9 cellular contexts compared by ENCODE assay signal in the genomic region with DNA sequence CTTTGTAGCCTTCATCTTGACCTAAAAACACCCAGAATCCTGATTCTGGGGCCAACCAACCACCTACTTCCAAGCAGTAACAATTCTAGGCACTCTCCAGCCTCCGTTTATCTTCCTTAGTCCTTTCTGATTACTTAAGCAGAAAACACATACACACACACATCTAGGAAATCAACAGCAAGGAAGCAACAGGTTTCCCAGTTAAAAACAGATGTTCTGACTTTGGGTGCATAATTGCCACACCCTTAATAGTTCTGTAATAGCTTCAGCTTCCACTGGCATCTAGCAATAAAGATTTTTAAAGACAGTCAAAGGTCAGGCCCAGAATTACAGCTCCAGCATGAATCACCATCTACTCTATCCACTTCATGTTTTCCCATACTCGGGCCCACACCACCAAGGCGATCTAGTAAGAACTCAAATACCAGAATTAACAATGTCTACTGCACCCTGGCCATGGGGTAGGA. TPM values are rescaled to one million over a fixed set of nuclear protein-coding genes. Genes with fewer than 3 reads are reported as not detected.
DNase-seq lines count a peak whose midpoint lies in the region; ATAC-seq and TF ChIP-seq lines count a peak whose summit lies in the region.
"Had no signal": no experiment of that assay in that cellular context is flagged by ENCODE, and none has a peak within 500 bp of the region (broad histone marks: within the 10 kb centered on the region; RNA-seq: fewer than 3 reads in every experiment).

No MANE protein-coding gene starts in this region.

- intact Hi-C loops in adrenal gland (cut with DNase I): no loop called here
- intact Hi-C loops in mucosa of descending colon (cut with DNase I, micrococcal nuclease): no loop called here

- TF ChIP-seq POLR2A in adrenal gland (IDR thresholded peaks at IDR 0.05): no peak

- H3K27ac ChIP-seq in HEK293 (ENCODE audit: extremely low read depth, low read depth, low read length) (0 out of 2 replicates have a peak overlapping the region, but pooled peaks have one; percentile 21), adrenal gland (peak overlapping the region; percentile 12 to 94 (median 46))

- WGBS in adrenal gland, 4 donors: 33 to 48% (median 41%) methylated on average over 3 of the region's 3 CpGs

- CTCF ChIA-PET in HEK293 (lab: Yijun Ruan, JAX): no interaction called here

- H3K4me3 ChIP-seq in HEK293 (ENCODE audit: low read depth, low read length) (no peak overlapping the region), adrenal gland (no peak overlapping the region), mucosa of descending colon (no peak overlapping the region)

- no peaks in the 10 kb centered on the region for H3K27me3 ChIP-seq in adrenal gland

- TF ChIP-seq CTCF in HEK293 (tag by site-specific recombination; IDR thresholded peaks at IDR 0.05) (no peak), adrenal gland (IDR thresholded peaks at IDR 0.05) (no peak), mucosa of descending colon (IDR thresholded peaks at IDR 0.05) (no peak)

- POLR2A ChIA-PET in HEK293 (lab: Yijun Ruan, JAX): no interaction called here

- ATAC-seq in mucosa of descending colon: peak; percentile 81
- ATAC-seq in GM19324 (IDR thresholded peaks at IDR 0.05; ENCODE audit: low FRiP score, unreplicated experiment): no peak
- no peak for ATAC-seq in HG03520 (IDR thresholded peaks at IDR 0.05; ENCODE audit: unreplicated experiment)

- H3K4me1 ChIP-seq in HEK293 (ENCODE audit: control insufficient read depth, insufficient read depth, low read length): peaks cover 20% of the 10 kb centered on the region
- H3K4me1 ChIP-seq in adrenal gland (replicated peaks in 1 of 2): peaks cover 23 to 52% of the 10 kb centered on the region in 2 donors
- peaks cover 50% of the 10 kb centered on the region for H3K4me1 ChIP-seq in mucosa of descending colon (ENCODE audit: low read depth)

- peak; percentile 73 for DNase-seq in AG08396 (ENCODE audit: low spot score)
- DNase-seq in adrenal gland: peak in 4 of 7 donors; percentile 35 to 50 (median 46)
- DNase-seq in mucosa of descending colon: peak in 1 of 3 donors; percentile 66
- DNase-seq in T1000 (lab: John Stamatoyannopoulos, UW): no peak
- DNase-seq in islet precursor cell: no peak
- DNase-seq: kidney had no signal

- H3K9me3 ChIP-seq in HEK293 (ENCODE audit: control insufficient read depth, insufficient read depth, low read depth, low read length) (no peaks in the 10 kb centered on the region), adrenal gland (replicated peaks in 1 of 3) (no peaks in the 10 kb centered on the region), mucosa of descending colon (no peaks in the 10 kb centered on the region)

- peaks cover 0 to 15% of the 10 kb centered on the region in 2 experiments; a peak in 2 of 3 replicates for H3K36me3 ChIP-seq in HEK293 (ENCODE audit: control insufficient read depth in 2 of 2, insufficient read depth in 1 of 2, low read length in 2 of 2)
- H3K36me3 ChIP-seq in adrenal gland (replicated peaks in 1 of 2): no peaks in the 10 kb centered on the region
- no peaks in the 10 kb centered on the region for H3K36me3 ChIP-seq in mucosa of descending colon (ENCODE audit: low read depth)

TF ChIP-seq in HEK293, 187 proteins besides CTCF, POLR2A, EP300 and RAD21 (continues in another document):
- TF ChIP-seq ZNF138 (tag by site-specific recombination; IDR thresholded peaks at IDR 0.05; ENCODE audit: borderline replicate concordance) (no peak), KLF1 (tag by site-specific recombination; IDR thresholded peaks at IDR 0.05) (peak; percentile 56; the same call in 1 of the 2 replicates), ZNF585B (tag by site-specific recombination; IDR thresholded peaks at IDR 0.05) (no peak), SCRT2 (tag by site-specific recombination; IDR thresholded peaks at IDR 0.05) (peak; percentile 88), SP7 (tag by site-specific recombination; IDR thresholded peaks at IDR 0.05) (peak; percentile 71; the same call in 1 of the 2 replicates), ZXDB (tag by site-specific recombination; IDR thresholded peaks at IDR 0.05) (peak; percentile 30; the same call in 1 of the 2 replicates), ZNF24 (tag by site-specific recombination; IDR thresholded peaks at IDR 0.05) (no peak), ZNF341 (tag by site-specific recombination; IDR thresholded peaks at IDR 0.05; ENCODE audit: low read depth) (no peak), IKZF3 (tag by site-specific recombination; IDR thresholded peaks at IDR 0.05) (0 out of 2 replicates have a peak, but pooled peaks have one; percentile 18), ZNF157 (tag by site-specific recombination; IDR thresholded peaks at IDR 0.05) (no peak), ZEB2 (tag by site-specific recombination; IDR thresholded peaks at IDR 0.05) (peak; percentile 55; the same call in 1 of the 2 replicates), ZFP69B (tag by site-specific recombination; IDR thresholded peaks at IDR 0.05) (0 out of 2 replicates have a peak, but pooled peaks have one; percentile 58), ZNF10 (tag by site-specific recombination; IDR thresholded peaks at IDR 0.05) (no peak), ZNF169 (tag by site-specific recombination; IDR thresholded peaks at IDR 0.05) (no peak), KLF16 (tag by site-specific recombination; IDR thresholded peaks at IDR 0.05) (peak; percentile 45; the same call in 1 of the 2 replicates), SCRT1 (tag by site-specific recombination; IDR thresholded peaks at IDR 0.05; ENCODE audit: borderline replicate concordance) (peak; percentile 97)
- TF ChIP-seq, protein P1, sequence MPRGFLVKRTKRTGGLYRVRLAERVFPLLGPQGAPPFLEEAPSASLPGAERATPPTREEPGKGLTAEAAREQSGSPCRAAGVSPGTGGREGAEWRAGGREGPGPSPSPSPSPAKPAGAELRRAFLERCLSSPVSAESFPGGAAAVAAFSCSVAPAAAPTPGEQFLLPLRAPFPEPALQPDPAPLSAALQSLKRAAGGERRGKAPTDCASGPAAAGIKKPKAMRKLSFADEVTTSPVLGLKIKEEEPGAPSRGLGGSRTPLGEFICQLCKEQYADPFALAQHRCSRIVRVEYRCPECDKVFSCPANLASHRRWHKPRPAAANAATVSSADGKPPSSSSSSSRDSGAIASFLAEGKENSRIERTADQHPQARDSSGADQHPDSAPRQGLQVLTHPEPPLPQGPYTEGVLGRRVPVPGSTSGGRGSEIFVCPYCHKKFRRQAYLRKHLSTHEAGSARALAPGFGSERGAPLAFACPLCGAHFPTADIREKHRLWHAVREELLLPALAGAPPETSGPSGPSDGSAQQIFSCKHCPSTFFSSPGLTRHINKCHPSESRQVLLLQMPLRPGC (tag by site-specific recombination; IDR thresholded peaks at IDR 0.05): peak; percentile 57; the same call in 1 of the 2 replicates
- TF ChIP-seq, protein P2, sequence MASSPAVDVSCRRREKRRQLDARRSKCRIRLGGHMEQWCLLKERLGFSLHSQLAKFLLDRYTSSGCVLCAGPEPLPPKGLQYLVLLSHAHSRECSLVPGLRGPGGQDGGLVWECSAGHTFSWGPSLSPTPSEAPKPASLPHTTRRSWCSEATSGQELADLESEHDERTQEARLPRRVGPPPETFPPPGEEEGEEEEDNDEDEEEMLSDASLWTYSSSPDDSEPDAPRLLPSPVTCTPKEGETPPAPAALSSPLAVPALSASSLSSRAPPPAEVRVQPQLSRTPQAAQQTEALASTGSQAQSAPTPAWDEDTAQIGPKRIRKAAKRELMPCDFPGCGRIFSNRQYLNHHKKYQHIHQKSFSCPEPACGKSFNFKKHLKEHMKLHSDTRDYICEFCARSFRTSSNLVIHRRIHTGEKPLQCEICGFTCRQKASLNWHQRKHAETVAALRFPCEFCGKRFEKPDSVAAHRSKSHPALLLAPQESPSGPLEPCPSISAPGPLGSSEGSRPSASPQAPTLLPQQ (tag by site-specific recombination; IDR thresholded peaks at IDR 0.05): peak; percentile 65
- TF ChIP-seq, protein P3, sequence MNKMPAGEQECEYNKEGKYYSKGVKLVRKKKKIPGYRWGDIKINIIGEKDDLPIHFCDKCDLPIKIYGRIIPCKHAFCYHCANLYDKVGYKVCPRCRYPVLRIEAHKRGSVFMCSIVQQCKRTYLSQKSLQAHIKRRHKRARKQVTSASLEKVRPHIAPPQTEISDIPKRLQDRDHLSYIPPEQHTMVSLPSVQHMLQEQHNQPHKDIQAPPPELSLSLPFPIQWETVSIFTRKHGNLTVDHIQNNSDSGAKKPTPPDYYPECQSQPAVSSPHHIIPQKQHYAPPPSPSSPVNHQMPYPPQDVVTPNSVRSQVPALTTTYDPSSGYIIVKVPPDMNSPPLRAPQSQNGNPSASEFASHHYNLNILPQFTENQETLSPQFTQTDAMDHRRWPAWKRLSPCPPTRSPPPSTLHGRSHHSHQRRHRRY (tag by site-specific recombination; IDR thresholded peaks at IDR 0.05): no peak
- TF ChIP-seq, protein P4, sequence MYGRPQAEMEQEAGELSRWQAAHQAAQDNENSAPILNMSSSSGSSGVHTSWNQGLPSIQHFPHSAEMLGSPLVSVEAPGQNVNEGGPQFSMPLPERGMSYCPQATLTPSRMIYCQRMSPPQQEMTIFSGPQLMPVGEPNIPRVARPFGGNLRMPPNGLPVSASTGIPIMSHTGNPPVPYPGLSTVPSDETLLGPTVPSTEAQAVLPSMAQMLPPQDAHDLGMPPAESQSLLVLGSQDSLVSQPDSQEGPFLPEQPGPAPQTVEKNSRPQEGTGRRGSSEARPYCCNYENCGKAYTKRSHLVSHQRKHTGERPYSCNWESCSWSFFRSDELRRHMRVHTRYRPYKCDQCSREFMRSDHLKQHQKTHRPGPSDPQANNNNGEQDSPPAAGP (tag by site-specific recombination; IDR thresholded peaks at IDR 0.05): 0 out of 2 replicates have a peak, but pooled peaks have one; percentile 13
- TF ChIP-seq, protein P5, sequence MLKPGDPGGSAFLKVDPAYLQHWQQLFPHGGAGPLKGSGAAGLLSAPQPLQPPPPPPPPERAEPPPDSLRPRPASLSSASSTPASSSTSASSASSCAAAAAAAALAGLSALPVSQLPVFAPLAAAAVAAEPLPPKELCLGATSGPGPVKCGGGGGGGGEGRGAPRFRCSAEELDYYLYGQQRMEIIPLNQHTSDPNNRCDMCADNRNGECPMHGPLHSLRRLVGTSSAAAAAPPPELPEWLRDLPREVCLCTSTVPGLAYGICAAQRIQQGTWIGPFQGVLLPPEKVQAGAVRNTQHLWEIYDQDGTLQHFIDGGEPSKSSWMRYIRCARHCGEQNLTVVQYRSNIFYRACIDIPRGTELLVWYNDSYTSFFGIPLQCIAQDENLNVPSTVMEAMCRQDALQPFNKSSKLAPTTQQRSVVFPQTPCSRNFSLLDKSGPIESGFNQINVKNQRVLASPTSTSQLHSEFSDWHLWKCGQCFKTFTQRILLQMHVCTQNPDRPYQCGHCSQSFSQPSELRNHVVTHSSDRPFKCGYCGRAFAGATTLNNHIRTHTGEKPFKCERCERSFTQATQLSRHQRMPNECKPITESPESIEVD (tag by site-specific recombination; IDR thresholded peaks at IDR 0.05): peak; percentile 24; the same call in 1 of the 2 replicates

RNA-seq across cellular contexts. Expression of a gene that starts 2.6 kb away (rescaled TPM):
- total RNA-seq in adrenal gland (100 to 1,000 TPM in 1 of 8 donors, 10 to 100 TPM in 7; 42.7 to 105 (median 71.0) TPM), mucosa of descending colon (100 to 1,000 TPM in 2 of 3 donors, 10 to 100 TPM in 1; 95.4 to 145 (median 111) TPM)
- 100 to 1,000 TPM in 1 of 3 donors, 10 to 100 TPM in 2; 84.3 to 103 (median 87.3) TPM for polyA plus RNA-seq in adrenal gland

Comparison
In these comparisons a context has a peak if more than half of its experiments do, and no peak if none do; other contexts are left out.
1. DNase-seq: peak in AG08396 (single experiment) and adrenal gland (4 of 7); none in T1000 (single experiment) and islet precursor cell (single experiment).